ENCODE assay signal across 11 cellular contexts in genomic region chr7:74294191-74294998, GRCh38. TPM values are rescaled to one million over a fixed set of nuclear protein-coding genes. Genes with fewer than 3 reads are reported as not detected.
DNase-seq lines count a peak whose midpoint lies in the region; ATAC-seq and TF ChIP-seq lines count a peak whose summit lies in the region.
"Had no signal": no experiment of that assay in that cellular context is flagged by ENCODE, and none has a peak within 500 bp of the region (broad histone marks: within the 10 kb centered on the region; RNA-seq: fewer than 3 reads in every experiment).

No MANE protein-coding gene starts in this region.

- peaks cover 3 to 21% of the 10 kb centered on the region in 2 donors for H3K36me3 Mint-ChIP-seq in stimulated activated naive B cell treated with anti-CD40 and anti-IgM and Interleukin-4, amounts not matched to agents 10 μg/mL and 1 μg/mL and 100 μg/mL, for 72 hours

- no peaks in the 10 kb centered on the region for H3K27me3 ChIP-seq in thoracic aorta (replicated peaks; ENCODE audit: insufficient read depth)
- H3K27me3 ChIP-seq: MG63 had no signal

- H3K27ac ChIP-seq in cingulate gyrus (ENCODE audit: low read depth, low read length) = peak overlapping the region; percentile 39
- H3K27ac ChIP-seq in thoracic aorta = peak overlapping the region; percentile 58 to 68

- peaks cover 32 to 33% of the 10 kb centered on the region in 2 donors for H3K4me1 Mint-ChIP-seq in stimulated activated naive B cell treated with anti-CD40 and anti-IgM and Interleukin-4, amounts not matched to agents 10 μg/mL and 1 μg/mL and 100 μg/mL, for 72 hours

- 0 out of 2 replicates have a peak overlapping the region, but pooled peaks have one; percentile 15 for H3K4me3 ChIP-seq in HFF-Myc (replicated peaks; ENCODE audit: low read depth, low read length)
- peak overlapping the region; percentile 32 for H3K4me3 ChIP-seq in thoracic aorta
- H3K4me3 ChIP-seq: MG63 had no signal

- no peaks in the 10 kb centered on the region for H3K9me3 Mint-ChIP-seq in stimulated activated naive B cell treated with anti-CD40 and anti-IgM and Interleukin-4, amounts not matched to agents 10 μg/mL and 1 μg/mL and 100 μg/mL, for 72 hours
- H3K9me3 Mint-ChIP-seq: stimulated activated naive CD8-positive, alpha-beta T cell treated with anti-CD3 and anti-CD28 coated beads, Interleukin-15, Interleukin-2, amounts not matched to agents 100 ng/mL and 50 ng/mL, for 24 hours had no signal

- ATAC-seq in thoracic aorta (ENCODE audit: insufficient number of reproducible peaks, low FRiP score, low read depth) (no peak), GM21515 (IDR thresholded peaks at IDR 0.05; ENCODE audit: unreplicated experiment) (no peak)
- no peak for ATAC-seq in stimulated activated naive B cell treated with anti-CD40 and anti-IgM and Interleukin-4, amounts not matched to agents 10 μg/mL and 1 μg/mL and 100 μg/mL, for 72 hours (replicated peaks)

- DNase-seq in HFF-Myc (ENCODE audit: extremely low read depth, low read depth) = no peak
- DNase-seq in left kidney (ENCODE audit: low read depth, low spot score) = peak; percentile 55
- no peak for DNase-seq in thoracic aorta (ENCODE audit: low spot score)
- DNase-seq in activated effector memory CD4-positive, alpha-beta T cell treated with anti-CD3 and anti-CD28 coated beads, Interleukin-2, amount 50 U/mL, for 16 hours = no peak
- no peak for DNase-seq in stimulated activated naive B cell treated with anti-CD40 and anti-IgM and Interleukin-4, amounts not matched to agents 10 μg/mL and 1 μg/mL and 100 μg/mL, for 72 hours
- no peak for DNase-seq in activated CD8-positive, alpha-beta memory T cell treated with anti-CD3 and anti-CD28 coated beads, Interleukin-2, amount 50 U/mL, for 4 hours
- DNase-seq: mesendoderm, MG63 had no signal

- no peaks in the 10 kb centered on the region for H3K9me3 ChIP-seq in thoracic aorta
- H3K9me3 ChIP-seq: MG63 had no signal

- TF ChIP-seq CTCF in HFF-Myc (IDR thresholded peaks at IDR 0.05; ENCODE audit: low read depth, low read length, missing control alignments) = no peak
- no peak for TF ChIP-seq CTCF in thoracic aorta (IDR thresholded peaks at IDR 0.05)

- H3K4me1 ChIP-seq in thoracic aorta (ENCODE audit: control insufficient read depth in 1 of 2, low read depth in 2 of 2) = peaks cover 15 to 49% of the 10 kb centered on the region in 2 donors

- H3K36me3 ChIP-seq in thoracic aorta = no peaks in the 10 kb centered on the region
- H3K36me3 ChIP-seq: MG63 had no signal

- H3K27ac Mint-ChIP-seq in stimulated activated naive B cell treated with anti-CD40 and anti-IgM and Interleukin-4, amounts not matched to agents 10 μg/mL and 1 μg/mL and 100 μg/mL, for 72 hours = no peak overlapping the region
- H3K27ac Mint-ChIP-seq: stimulated activated naive CD8-positive, alpha-beta T cell treated with anti-CD3 and anti-CD28 coated beads, Interleukin-15, Interleukin-2, amounts not matched to agents 100 ng/mL and 50 ng/mL, for 24 hours had no signal

- no peak overlapping the region for H3K4me3 Mint-ChIP-seq in stimulated activated naive B cell treated with anti-CD40 and anti-IgM and Interleukin-4, amounts not matched to agents 10 μg/mL and 1 μg/mL and 100 μg/mL, for 72 hours
- H3K4me3 Mint-ChIP-seq: stimulated activated naive CD8-positive, alpha-beta T cell treated with anti-CD3 and anti-CD28 coated beads, Interleukin-15, Interleukin-2, amounts not matched to agents 100 ng/mL and 50 ng/mL, for 24 hours had no signal

- no peaks in the 10 kb centered on the region for H3K27me3 Mint-ChIP-seq in stimulated activated naive B cell treated with anti-CD40 and anti-IgM and Interleukin-4, amounts not matched to agents 10 μg/mL and 1 μg/mL and 100 μg/mL, for 72 hours

RNA-seq across cellular contexts. Expression of gene CLIP2, which starts 5.2 kb away (rescaled TPM):
- total RNA-seq in thoracic aorta = 10 to 100 TPM; 50.7 to 52.9 TPM

RNA-seq across cellular contexts. Expression of gene RFC2, which starts 40.2 kb away (rescaled TPM):
- 10 to 100 TPM in 1 of 2 donors, 1 to 10 TPM in 1; 9.5 to 15.2 TPM for total RNA-seq in thoracic aorta
